Comparison of ENCODE assay signal across 8 cellular contexts in the genomic region with DNA sequence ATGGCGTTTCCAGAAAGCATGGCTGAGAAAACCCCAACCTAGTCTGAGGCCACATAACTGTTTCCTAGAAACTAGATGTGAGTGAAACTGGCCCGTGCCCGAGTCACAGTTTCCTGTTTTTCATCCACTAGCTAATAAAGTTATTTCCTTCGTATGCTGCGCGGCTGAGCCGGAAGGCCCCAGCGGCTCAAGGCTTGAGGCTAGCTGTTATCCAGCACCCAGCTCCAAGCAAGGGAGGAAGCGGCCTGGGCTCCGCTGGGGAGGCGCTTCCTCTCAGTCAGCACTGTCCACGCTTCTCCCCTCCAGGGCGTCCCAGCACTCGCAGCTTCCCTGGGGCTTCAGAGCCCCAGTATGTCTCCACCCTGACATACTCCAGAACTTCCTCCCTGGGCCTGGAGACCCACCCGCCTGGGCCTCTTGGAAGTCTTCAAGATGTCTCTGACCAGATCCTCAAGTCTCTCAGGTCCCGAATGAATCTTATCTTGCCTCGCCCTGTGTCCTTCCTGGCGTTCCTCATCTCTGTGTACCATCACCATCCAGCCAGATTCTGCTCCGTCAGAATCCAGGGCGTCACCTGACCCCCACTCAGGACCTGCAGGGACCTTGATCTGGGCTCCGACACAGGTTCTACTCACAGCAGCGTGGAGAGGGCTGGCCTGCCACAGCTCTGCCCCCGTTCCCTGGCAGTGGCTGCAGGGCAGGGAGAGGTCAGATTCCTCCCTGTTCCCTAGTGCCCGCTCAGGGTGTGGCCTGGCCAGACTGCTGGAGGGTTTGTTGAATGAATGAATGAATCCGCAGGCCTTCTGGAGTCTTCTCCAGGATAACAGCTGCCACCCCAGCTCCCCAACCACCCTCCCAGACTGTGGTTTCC.
DNase-seq lines count a peak whose midpoint lies in the region; ATAC-seq, FAIRE-seq and TF ChIP-seq lines count a peak whose summit lies in the region.

No MANE protein-coding gene starts in this region.

- in situ Hi-C loops in GM12878 (cut with MboI): no loop called here

- no peak overlapping the region for H3K9ac ChIP-seq in GM12878 (ENCODE audit: control insufficient read depth, insufficient read depth, low read length)

- TF ChIP-seq RAD21 in GM12878 (IDR thresholded peaks at IDR 0.05; ENCODE audit: insufficient read depth, low read depth, low read length): no peak

- H3K79me2 ChIP-seq in GM12878 (ENCODE audit: control insufficient read depth, insufficient read depth, low read length): no peaks in the 10 kb centered on the region

- H3K27ac ChIP-seq in GM12878 (ENCODE audit: control insufficient read depth, insufficient read depth) (no peak overlapping the region), lung (ENCODE audit: low read depth in 1 of 2, low read length in 1 of 2) (peak overlapping the region; percentile 71 to 73)

- no peaks in the 10 kb centered on the region for H3K27me3 ChIP-seq in GM12878 (replicated peaks in 1 of 2; ENCODE audit: control insufficient read depth in 2 of 2, insufficient read depth in 2 of 2, low read length in 1 of 2)
- H3K27me3 ChIP-seq in lung (ENCODE audit: control insufficient read depth, insufficient read depth): no peaks in the 10 kb centered on the region

- no peak for FAIRE-seq in GM12878 (lab: Jason Lieb, UNC)
- FAIRE-seq in urothelium cell line (lab: Jason Lieb, UNC): no peak

- POLR2A ChIA-PET in GM12878 (lab: Charles Lee): no interaction called here

- TF ChIP-seq POLR2A in GM12878 (IDR thresholded peaks at IDR 0.05; ENCODE audit: low read depth, low read length) (no peak), GM18505 (IDR thresholded peaks at IDR 0.05; ENCODE audit: borderline replicate concordance, extremely low read depth, insufficient read depth, insufficient read length) (no peak)

- H3K4me1 Mint-ChIP-seq in stimulated activated naive CD8-positive, alpha-beta T cell treated with anti-CD3 and anti-CD28 coated beads, Interleukin-15, Interleukin-2, amounts not matched to agents 100 ng/mL and 50 ng/mL, for 24 hours (ENCODE audit: low read depth): peaks cover 52% of the 10 kb centered on the region

- TF ChIP-seq CTCF in GM12878 (IDR thresholded peaks at IDR 0.05 in 2 of 3, conservative IDR thresholded peaks at IDR 0.05 in 1 of 3; ENCODE audit: control insufficient read depth in 2 of 3, extremely low read depth in 1 of 3, insufficient read depth in 1 of 3, low read depth in 3 of 3, low read length in 3 of 3) (no peak), lung (IDR thresholded peaks at IDR 0.05; ENCODE audit: control extremely low read depth, extremely low read depth) (no peak)

- no peak overlapping the region for H3K4me2 ChIP-seq in GM12878 (ENCODE audit: control insufficient read depth, insufficient read depth)

- DNase-seq in OCI-M1 (lab: John Stamatoyannopoulos, UW) (peak; percentile 56), GM12878 (ENCODE audit: low read depth, low spot score) (no peak), lung (ENCODE audit: low spot score) (peak; percentile 26), urothelium cell line (ENCODE audit: low spot score) (no peak), NCI-H2107 (lab: John Stamatoyannopoulos, UW) (no peak)

- WGBS in GM12878 (ENCODE audit: insufficient coverage, insufficient replicate concordance, low lambda C conversion rate, missing lambda C conversion rate): 35% methylated on average over 25 of the region's 25 CpGs
- WGBS in lung, 2 donors: 46 to 49% methylated on average over 25 of the region's 25 CpGs

- H3K4me1 ChIP-seq in GM12878 (ENCODE audit: control insufficient read depth, insufficient read depth, low read length): no peaks in the 10 kb centered on the region
- H3K4me1 ChIP-seq in lung (ENCODE audit: control insufficient read depth in 2 of 2, insufficient read depth in 2 of 2, low read length in 2 of 2): peaks cover 0 to 14% of the 10 kb centered on the region in 2 donors

- ATAC-seq in GM12878 (no peak), lung (ENCODE audit: insufficient read depth, low FRiP score) (peak; percentile 59), GM18505 (IDR thresholded peaks at IDR 0.05; ENCODE audit: unreplicated experiment) (no peak), GM19324 (IDR thresholded peaks at IDR 0.05; ENCODE audit: low FRiP score, unreplicated experiment) (no peak)

- H3K4me3 ChIP-seq in GM12878 (no peak overlapping the region), lung (no peak overlapping the region)

- peaks cover 5% of the 10 kb centered on the region for H3K27me3 Mint-ChIP-seq in stimulated activated naive CD8-positive, alpha-beta T cell treated with anti-CD3 and anti-CD28 coated beads, Interleukin-15, Interleukin-2, amounts not matched to agents 100 ng/mL and 50 ng/mL, for 24 hours

- RAD21 ChIA-PET in GM12878 (lab: Charles Lee; ENCODE audit: unreplicated experiment): no interaction called here

- no peaks in the 10 kb centered on the region for H3K9me3 Mint-ChIP-seq in stimulated activated naive CD8-positive, alpha-beta T cell treated with anti-CD3 and anti-CD28 coated beads, Interleukin-15, Interleukin-2, amounts not matched to agents 100 ng/mL and 50 ng/mL, for 24 hours

- no peak overlapping the region for H3K4me3 Mint-ChIP-seq in stimulated activated naive CD8-positive, alpha-beta T cell treated with anti-CD3 and anti-CD28 coated beads, Interleukin-15, Interleukin-2, amounts not matched to agents 100 ng/mL and 50 ng/mL, for 24 hours

- SMC1A ChIA-PET in GM12878 (lab: Charles Lee; ENCODE audit: uncharacterized antibody, unreplicated experiment): interaction anchor here (1.3 kb wide), 1 partner anchor 10 kb away, joined by 3 read pairs; no protein-coding TSS in a partner anchor

- BruUV-seq in GM12878 (replicated peaks; lab: Mats Ljungman, UMichigan): no TSS peak

- peak overlapping the region; percentile 89 for H3K27ac Mint-ChIP-seq in stimulated activated naive CD8-positive, alpha-beta T cell treated with anti-CD3 and anti-CD28 coated beads, Interleukin-15, Interleukin-2, amounts not matched to agents 100 ng/mL and 50 ng/mL, for 24 hours

- H3K36me3 ChIP-seq in GM12878 (ENCODE audit: control insufficient read depth in 2 of 2, insufficient read depth in 2 of 2, low read length in 1 of 2) (no peaks in the 10 kb centered on the region), lung (ENCODE audit: control insufficient read depth in 2 of 2, insufficient read depth in 2 of 2, low read length in 2 of 2) (no peaks in the 10 kb centered on the region)

- CTCF ChIA-PET in GM12878 (lab: Yijun Ruan, JAX): interaction anchor here (1.1 kb wide), 1 partner anchor 11 kb away, joined by 3 read pairs; no protein-coding TSS in a partner anchor

- intact Hi-C loops in GM12878 (cut with micrococcal nuclease; ENCODE audit: unreplicated experiment): no loop called here

- peak overlapping the region; percentile 21; the same call in 1 of the 2 replicates for H2AFZ ChIP-seq in GM12878 (ENCODE audit: control insufficient read depth, low read depth, low read length)

- H3K9me3 ChIP-seq in GM12878 (replicated peaks; ENCODE audit: control insufficient read depth, insufficient read depth, low read length): no peaks in the 10 kb centered on the region
- no peaks in the 10 kb centered on the region for H3K9me3 ChIP-seq in lung (ENCODE audit: control insufficient read depth in 2 of 2, insufficient read depth in 1 of 2, low read length in 1 of 2)

- H3K36me3 Mint-ChIP-seq in stimulated activated naive CD8-positive, alpha-beta T cell treated with anti-CD3 and anti-CD28 coated beads, Interleukin-15, Interleukin-2, amounts not matched to agents 100 ng/mL and 50 ng/mL, for 24 hours (ENCODE audit: low read depth): no peaks in the 10 kb centered on the region

- TF ChIP-seq EP300 in GM12878 (IDR thresholded peaks at IDR 0.05; ENCODE audit: borderline replicate concordance in 1 of 2, control insufficient read depth in 1 of 2, low read depth in 2 of 2, low read length in 2 of 2): no peak

- no peaks in the 10 kb centered on the region for H4K20me1 ChIP-seq in GM12878 (ENCODE audit: control insufficient read depth, insufficient read depth)

TF ChIP-seq in GM12878, 131 proteins besides CTCF, POLR2A, EP300 and RAD21:
- TF ChIP-seq ZBTB40 (IDR thresholded peaks at IDR 0.05; ENCODE audit: borderline replicate concordance): peak; percentile 18; the same call in 1 of the 2 replicates
- TF ChIP-seq SMAD5 (IDR thresholded peaks at IDR 0.05; ENCODE audit: low read depth): no peak
- peak in 1 of 2 experiments; percentile 72; a peak in 2 of 4 replicates for TF ChIP-seq ETV6 (conservative IDR thresholded peaks at IDR 0.05 in 1 of 2, IDR thresholded peaks at IDR 0.05 in 1 of 2; ENCODE audit: borderline replicate concordance in 1 of 2, low read depth in 1 of 2)

Comparison
In these comparisons a context has a peak if more than half of its experiments do, and no peak if none do; other contexts are left out.
1. DNase-seq: peak in OCI-M1 (single experiment) and lung (single experiment); none in GM12878 (single experiment), urothelium cell line (single experiment) and NCI-H2107 (single experiment).